Comparison of ENCODE assay signal across 8 cellular contexts in genomic region chr3:48466386-48467109, GRCh38. TPM values are rescaled to one million over a fixed set of nuclear protein-coding genes. Genes with fewer than 3 reads are reported as not detected.
DNase-seq lines count a peak whose midpoint lies in the region; ATAC-seq and TF ChIP-seq lines count a peak whose summit lies in the region.

No MANE protein-coding gene starts in this region.

- H3K27me3 ChIP-seq in ascending aorta: no peaks in the 10 kb centered on the region

- no peaks in the 10 kb centered on the region for H3K27me3 Mint-ChIP-seq in activated CD8-positive, alpha-beta memory T cell treated with anti-CD3 and anti-CD28 coated beads, Interleukin-2, amount 10 ng/mL, durations not matched to agents 7 days and 5 days

- no peaks in the 10 kb centered on the region for H3K9me3 Mint-ChIP-seq in activated CD8-positive, alpha-beta memory T cell treated with anti-CD3 and anti-CD28 coated beads, Interleukin-2, amount 10 ng/mL, durations not matched to agents 7 days and 5 days (ENCODE audit: low read depth)
- no peaks in the 10 kb centered on the region for H3K9me3 Mint-ChIP-seq in stimulated activated effector memory CD8-positive, alpha-beta T cell treated with anti-CD3 and anti-CD28 coated beads, Interleukin-12 subunit alpha, Interleukin-12 subunit beta, amount 100 ng/mL, for 72 hours

- H3K27ac ChIP-seq in ascending aorta: peak overlapping the region; percentile 96 to 98

- intact Hi-C loops in ascending aorta (cut with DNase I): loop anchor here (1.0 kb wide), 1 partner anchor 38 kb away; the partner anchor contains the start of gene SHISA5

- ATAC-seq in activated CD8-positive, alpha-beta memory T cell treated with anti-CD3 and anti-CD28 coated beads, Interleukin-2, amount 10 ng/mL, durations not matched to agents 7 days and 5 days: peak; percentile 48
- ATAC-seq in stimulated activated effector memory CD8-positive, alpha-beta T cell treated with anti-CD3 and anti-CD28 coated beads, Interleukin-12 subunit alpha, Interleukin-12 subunit beta, amount 100 ng/mL, for 72 hours: peak; percentile 52
- ATAC-seq in HG02588 (IDR thresholded peaks at IDR 0.05; ENCODE audit: unreplicated experiment): no peak

- H3K4me1 ChIP-seq in ascending aorta: peaks cover 16 to 46% of the 10 kb centered on the region in 2 donors

- peak overlapping the region; percentile 99 for H3K27ac Mint-ChIP-seq in activated CD8-positive, alpha-beta memory T cell treated with anti-CD3 and anti-CD28 coated beads, Interleukin-2, amount 10 ng/mL, durations not matched to agents 7 days and 5 days
- H3K27ac Mint-ChIP-seq in stimulated activated effector memory CD8-positive, alpha-beta T cell treated with anti-CD3 and anti-CD28 coated beads, Interleukin-12 subunit alpha, Interleukin-12 subunit beta, amount 100 ng/mL, for 72 hours: peak overlapping the region; percentile 96

- in situ Hi-C loops in GM13977 (cut with MboI; ENCODE audit: low pct_unique_long_range_greater_than_20kb, low sequenced_read_pairs, unreplicated experiment): no loop called here

- H3K4me3 Mint-ChIP-seq in activated CD8-positive, alpha-beta memory T cell treated with anti-CD3 and anti-CD28 coated beads, Interleukin-2, amount 10 ng/mL, durations not matched to agents 7 days and 5 days: peak overlapping the region; percentile 88
- peak overlapping the region; percentile 95 for H3K4me3 Mint-ChIP-seq in stimulated activated effector memory CD8-positive, alpha-beta T cell treated with anti-CD3 and anti-CD28 coated beads, Interleukin-12 subunit alpha, Interleukin-12 subunit beta, amount 100 ng/mL, for 72 hours

- TF ChIP-seq CTCF in LNCaP clone FGC (IDR thresholded peaks at IDR 0.05; ENCODE audit: control insufficient read depth, extremely low read depth, insufficient read depth) (no peak), ascending aorta (IDR thresholded peaks at IDR 0.05) (peak in 1 of 3 experiments; percentile 1), GM13977 (IDR thresholded peaks at IDR 0.05; ENCODE audit: extremely low read depth, insufficient read depth, missing control alignments) (no peak)

- peak; percentile 67 for DNase-seq in activated CD8-positive, alpha-beta memory T cell treated with anti-CD3 and anti-CD28 coated beads, Interleukin-2, amount 10 ng/mL, durations not matched to agents 7 days and 5 days
- DNase-seq in activated CD8-positive, alpha-beta memory T cell treated with anti-CD3 and anti-CD28 coated beads, Interleukin-2, amount 50 U/mL, for 48 hours: no peak
- DNase-seq in LNCaP clone FGC (ENCODE audit: low read depth) (peak; percentile 34), ascending aorta (ENCODE audit: low spot score in 2 of 2) (no peak), islet precursor cell (peak; percentile 51), GM13977 (ENCODE audit: low spot score) (no peak)
- peak in 1 of 2 donors; percentile 69 for DNase-seq in stimulated activated effector memory CD8-positive, alpha-beta T cell treated with anti-CD3 and anti-CD28 coated beads, Interleukin-12 subunit alpha, Interleukin-12 subunit beta, amount 100 ng/mL, for 72 hours (ENCODE audit: low spot score in 2 of 2)

- H3K36me3 ChIP-seq in ascending aorta: peaks cover 12 to 26% of the 10 kb centered on the region in 2 donors

- CTCF ChIA-PET in activated CD8-positive, alpha-beta memory T cell treated with anti-CD3 and anti-CD28 coated beads, Interleukin-2, amount 10 ng/mL, durations not matched to agents 7 days and 5 days (lab: Charles Lee): interaction anchor here (0.9 to 9.7 kb wide), 8 partner anchors 11 to 91 kb away, joined by 3 to 101 read pairs (median 6); partner anchors contain the start of genes CCDC51, SHISA5 and TMA7

- peaks cover 43% of the 10 kb centered on the region for H3K36me3 Mint-ChIP-seq in activated CD8-positive, alpha-beta memory T cell treated with anti-CD3 and anti-CD28 coated beads, Interleukin-2, amount 10 ng/mL, durations not matched to agents 7 days and 5 days
- H3K36me3 Mint-ChIP-seq in stimulated activated effector memory CD8-positive, alpha-beta T cell treated with anti-CD3 and anti-CD28 coated beads, Interleukin-12 subunit alpha, Interleukin-12 subunit beta, amount 100 ng/mL, for 72 hours: peaks cover 76% of the 10 kb centered on the region

- peak overlapping the region; percentile 71 for H3K4me3 ChIP-seq in LNCaP clone FGC (ENCODE audit: low read depth, low read length)
- H3K4me3 ChIP-seq in ascending aorta: peak overlapping the region; percentile 60 to 71

- H3K4me1 Mint-ChIP-seq in activated CD8-positive, alpha-beta memory T cell treated with anti-CD3 and anti-CD28 coated beads, Interleukin-2, amount 10 ng/mL, durations not matched to agents 7 days and 5 days: peaks cover 49% of the 10 kb centered on the region
- H3K4me1 Mint-ChIP-seq in stimulated activated effector memory CD8-positive, alpha-beta T cell treated with anti-CD3 and anti-CD28 coated beads, Interleukin-12 subunit alpha, Interleukin-12 subunit beta, amount 100 ng/mL, for 72 hours: peaks cover 49% of the 10 kb centered on the region

- H3K9me3 ChIP-seq in ascending aorta: no peaks in the 10 kb centered on the region

RNA-seq across cellular contexts. Expression of gene ATRIP, which starts 20.0 kb away (rescaled TPM):
- total RNA-seq in activated CD8-positive, alpha-beta memory T cell treated with anti-CD3 and anti-CD28 coated beads, Interleukin-2, amount 10 ng/mL, durations not matched to agents 7 days and 5 days: 10 to 100 TPM; 20.9 to 21.2 TPM
- total RNA-seq in ascending aorta: 9.0 TPM

RNA-seq across cellular contexts. Expression of gene TMA7, which starts 26.5 kb away (rescaled TPM):
- 100 to 1,000 TPM; 219 to 298 TPM for total RNA-seq in activated CD8-positive, alpha-beta memory T cell treated with anti-CD3 and anti-CD28 coated beads, Interleukin-2, amount 10 ng/mL, durations not matched to agents 7 days and 5 days
- 142 TPM for total RNA-seq in ascending aorta

RNA-seq across cellular contexts. Expression of gene CCDC51, which starts 26.6 kb away (rescaled TPM):
- 10 to 100 TPM; 18.4 to 21.9 TPM for total RNA-seq in activated CD8-positive, alpha-beta memory T cell treated with anti-CD3 and anti-CD28 coated beads, Interleukin-2, amount 10 ng/mL, durations not matched to agents 7 days and 5 days
- 19.3 TPM for total RNA-seq in ascending aorta

RNA-seq across cellular contexts. Expression of gene PLXNB1, which starts 36.7 kb away (rescaled TPM):
- 1 to 10 TPM; 1.8 to 4.0 TPM for total RNA-seq in activated CD8-positive, alpha-beta memory T cell treated with anti-CD3 and anti-CD28 coated beads, Interleukin-2, amount 10 ng/mL, durations not matched to agents 7 days and 5 days
- 160 TPM for total RNA-seq in ascending aorta

RNA-seq across cellular contexts. Expression of gene SHISA5, which starts 37.4 kb away (rescaled TPM):
- total RNA-seq in activated CD8-positive, alpha-beta memory T cell treated with anti-CD3 and anti-CD28 coated beads, Interleukin-2, amount 10 ng/mL, durations not matched to agents 7 days and 5 days: 100 to 1,000 TPM; 198 to 313 TPM
- 218 TPM for total RNA-seq in ascending aorta

Comparison
In these comparisons a context has a peak if more than half of its experiments do, and no peak if none do; other contexts are left out.
1. DNase-seq: peak in activated CD8-positive, alpha-beta memory T cell treated with anti-CD3 and anti-CD28 coated beads, Interleukin-2, amount 10 ng/mL, durations not matched to agents 7 days and 5 days (single experiment), LNCaP clone FGC (single experiment) and islet precursor cell (single experiment); none in activated CD8-positive, alpha-beta memory T cell treated with anti-CD3 and anti-CD28 coated beads, Interleukin-2, amount 50 U/mL, for 48 hours (single experiment), ascending aorta (0 of 2) and GM13977 (single experiment).